ENCODE assay signal across 24 cellular contexts in genomic region chr1:161095230-161095629, GRCh38. TPM values are rescaled to one million over a fixed set of nuclear protein-coding genes. Genes with fewer than 3 reads are reported as not detected.
DNase-seq lines count a peak whose midpoint lies in the region; ATAC-seq, FAIRE-seq and TF ChIP-seq lines count a peak whose summit lies in the region.
"Had no signal": no experiment of that assay in that cellular context is flagged by ENCODE, and none has a peak within 500 bp of the region (broad histone marks: within the 10 kb centered on the region; RNA-seq: fewer than 3 reads in every experiment).

No MANE protein-coding gene starts in this region.

- H3K27ac ChIP-seq in CD4-positive, alpha-beta T cell (ENCODE audit: low read depth, low read length) = no peak overlapping the region
- no peak overlapping the region for H3K27ac ChIP-seq in trophoblast cell (ENCODE audit: low read depth, low read length)
- H3K27ac ChIP-seq: Peyer's patch had no signal

- H3K9ac ChIP-seq in trophoblast cell (ENCODE audit: low read length) = no peak overlapping the region

- peak overlapping the region; percentile 53 for H2BK12ac ChIP-seq in trophoblast cell (ENCODE audit: low read length)

- TF ChIP-seq CTCF in CD4-positive, alpha-beta T cell (IDR thresholded peaks at IDR 0.05) = peak; percentile 21

- peak overlapping the region; percentile 56 for H2BK120ac ChIP-seq in trophoblast cell (ENCODE audit: insufficient read depth, low read length, poor library complexity)

- H3K14ac ChIP-seq in trophoblast cell (ENCODE audit: low read length) = no peak overlapping the region

- intact Hi-C loops in CD4-positive, alpha-beta T cell (cut with DNase I, micrococcal nuclease) = loop anchor here (5.0 to 10.0 kb wide), 2 partner anchors 258 to 260 kb away; no protein-coding TSS in a partner anchor

- no peak for FAIRE-seq in RCC 7860 (lab: Jason Lieb, UNC)
- FAIRE-seq: A204.1, GM12878 had no signal

- H3K79me1 ChIP-seq in trophoblast cell (ENCODE audit: low read length) = peaks cover 29% of the 10 kb centered on the region

- WGBS in trophoblast cell (ENCODE audit: extremely low coverage, insufficient coverage, insufficient read length) = no CpG with 5 or more reads among the region's 6 CpGs

- peaks cover 31 to 35% of the 10 kb centered on the region in 2 experiments for H3K4me1 ChIP-seq in trophoblast cell (ENCODE audit: control insufficient read depth in 1 of 2, insufficient read depth in 2 of 2, low read length in 2 of 2)
- H3K4me1 ChIP-seq: HAP-1 had no signal

- no peak overlapping the region for H4K12ac ChIP-seq in trophoblast cell (ENCODE audit: low read depth, low read length)

- no peaks in the 10 kb centered on the region for H3K9me3 ChIP-seq in CD4-positive, alpha-beta T cell (ENCODE audit: control insufficient read depth, low read length)
- H3K9me3 ChIP-seq in T-helper 17 cell (ENCODE audit: control insufficient read depth, low read length, poor library complexity, severe bottlenecking) (no peaks in the 10 kb centered on the region), trophoblast cell (ENCODE audit: insufficient read depth, low read depth, low read length) (no peaks in the 10 kb centered on the region)
- H3K9me3 ChIP-seq: HAP-1, Peyer's patch had no signal

- H4K91ac ChIP-seq in trophoblast cell (ENCODE audit: low read depth, low read length) = peak overlapping the region; percentile 63

- H3K23ac ChIP-seq in trophoblast cell (ENCODE audit: low read length) = no peak overlapping the region

- H3K4ac ChIP-seq in trophoblast cell (ENCODE audit: low read depth, low read length) = no peak overlapping the region

- H2AK5ac ChIP-seq in trophoblast cell (ENCODE audit: low read length) = peak overlapping the region; percentile 49

- no peak overlapping the region for H4K8ac ChIP-seq in trophoblast cell (ENCODE audit: low read depth, low read length)

- peak overlapping the region; percentile 25 for H3K27ac Mint-ChIP-seq in activated naive CD4-positive, alpha-beta T cell treated with anti-CD3 and anti-CD28 coated beads, Interleukin-2, amount 10 ng/mL, durations not matched to agents 7 days and 5 days
- H3K27ac Mint-ChIP-seq in CD4-positive, alpha-beta T cell = no peak overlapping the region
- H3K27ac Mint-ChIP-seq in T-helper 17 cell = peak overlapping the region; percentile 59
- H3K27ac Mint-ChIP-seq: GM23338 had no signal

- H3K36me3 Mint-ChIP-seq in activated naive CD4-positive, alpha-beta T cell treated with anti-CD3 and anti-CD28 coated beads, Interleukin-2, amount 10 ng/mL, durations not matched to agents 7 days and 5 days = peaks cover 14% of the 10 kb centered on the region
- peaks cover 19% of the 10 kb centered on the region for H3K36me3 Mint-ChIP-seq in CD4-positive, alpha-beta T cell (ENCODE audit: low read depth)
- H3K36me3 Mint-ChIP-seq in T-helper 17 cell (ENCODE audit: low read depth) = no peaks in the 10 kb centered on the region

- no peak overlapping the region for H3K4me2 ChIP-seq in trophoblast cell (ENCODE audit: low read length)
- H3K4me2 ChIP-seq: GM23338 had no signal

- peaks cover 41% of the 10 kb centered on the region for H3K27me3 Mint-ChIP-seq in activated naive CD4-positive, alpha-beta T cell treated with anti-CD3 and anti-CD28 coated beads, Interleukin-2, amount 10 ng/mL, durations not matched to agents 7 days and 5 days
- peaks cover 6% of the 10 kb centered on the region for H3K27me3 Mint-ChIP-seq in CD4-positive, alpha-beta T cell
- H3K27me3 Mint-ChIP-seq in T-helper 17 cell = no peaks in the 10 kb centered on the region

- H2AFZ ChIP-seq in trophoblast cell (ENCODE audit: insufficient read depth, low read length, poor library complexity) = no peak overlapping the region
- H2AFZ ChIP-seq: GM23338 had no signal

- no peak for DNase-seq in activated naive CD4-positive, alpha-beta T cell treated with anti-CD3 and anti-CD28 coated beads, Interleukin-2, amount 10 ng/mL, durations not matched to agents 7 days and 5 days
- DNase-seq in activated naive CD4-positive, alpha-beta T cell treated with Interleukin-2 at 50 U/mL for 16 hours = no peak
- no peak for DNase-seq in CD4-positive, alpha-beta T cell
- DNase-seq in T-helper 17 cell (no peak), trophoblast cell (no peak), RCC 7860 (ENCODE audit: low spot score) (no peak)
- no peak for DNase-seq in activated CD8-positive, alpha-beta memory T cell treated with anti-CD3 and anti-CD28 coated beads for 24 hours
- DNase-seq: COR-L47, DND-41, KBM-7, NCI-H1105, NCI-H146, NCI-H2081 treated with DMSO at 0.1 percent for 48 hours, NCI-H2171 treated with DMSO at 0.1 percent for 48 hours, NCI-H524 treated with DMSO at 0.1 percent for 48 hours, NCI-H82 had no signal

- H2BK5ac ChIP-seq in trophoblast cell (ENCODE audit: low read depth, low read length, poor library complexity) = no peak overlapping the region

- ATAC-seq in CD4-positive, alpha-beta T cell (ENCODE audit: poor library complexity) = no peak
- ATAC-seq in T-helper 17 cell = no peak
- ATAC-seq: GM23338 had no signal

- peaks cover 2 to 5% of the 10 kb centered on the region in 2 experiments for H3K36me3 ChIP-seq in trophoblast cell (ENCODE audit: control insufficient read depth in 1 of 2, insufficient read depth in 2 of 2, low read length in 2 of 2)
- H3K36me3 ChIP-seq: Peyer's patch had no signal

- no peak overlapping the region for H3K4me3 Mint-ChIP-seq in activated naive CD4-positive, alpha-beta T cell treated with anti-CD3 and anti-CD28 coated beads, Interleukin-2, amount 10 ng/mL, durations not matched to agents 7 days and 5 days
- no peak overlapping the region for H3K4me3 Mint-ChIP-seq in CD4-positive, alpha-beta T cell
- peak overlapping the region; percentile 19 for H3K4me3 Mint-ChIP-seq in T-helper 17 cell
- H3K4me3 Mint-ChIP-seq: GM23338 had no signal

- H3K18ac ChIP-seq in trophoblast cell (ENCODE audit: low read length) = no peak overlapping the region

- H3K4me1 Mint-ChIP-seq in activated naive CD4-positive, alpha-beta T cell treated with anti-CD3 and anti-CD28 coated beads, Interleukin-2, amount 10 ng/mL, durations not matched to agents 7 days and 5 days = peaks cover 49% of the 10 kb centered on the region
- peaks cover 30% of the 10 kb centered on the region for H3K4me1 Mint-ChIP-seq in CD4-positive, alpha-beta T cell (ENCODE audit: low read depth)
- H3K4me1 Mint-ChIP-seq in T-helper 17 cell = peaks cover 24% of the 10 kb centered on the region

- no peaks in the 10 kb centered on the region for H3K27me3 ChIP-seq in CD4-positive, alpha-beta T cell (ENCODE audit: control insufficient read depth, insufficient read depth, low read length)
- no peaks in the 10 kb centered on the region for H3K27me3 ChIP-seq in trophoblast cell (ENCODE audit: insufficient read depth, low read length)
- H3K27me3 ChIP-seq: Peyer's patch had no signal

- peaks cover 3% of the 10 kb centered on the region for H3K79me2 ChIP-seq in trophoblast cell (ENCODE audit: control insufficient read depth, insufficient read depth, low read length, poor library complexity)

- CTCF ChIA-PET in activated naive CD4-positive, alpha-beta T cell treated with anti-CD3 and anti-CD28 coated beads, Interleukin-2, amount 10 ng/mL, durations not matched to agents 7 days and 5 days (lab: Charles Lee) = interaction anchor here (0.9 to 9.6 kb wide), 5 partner anchors 19 to 106 kb away, joined by 3 to 196 read pairs (median 5); partner anchors contain the start of genes ARHGAP30 and TSTD1
- CTCF ChIA-PET in CD4-positive, alpha-beta T cell (lab: Charles Lee) = interaction anchor here (5.8 kb wide), 1 partner anchor 99 kb away, joined by 46 read pairs; no protein-coding TSS in a partner anchor

- H3K9me3 Mint-ChIP-seq in activated naive CD4-positive, alpha-beta T cell treated with anti-CD3 and anti-CD28 coated beads, Interleukin-2, amount 10 ng/mL, durations not matched to agents 7 days and 5 days = no peaks in the 10 kb centered on the region
- H3K9me3 Mint-ChIP-seq in CD4-positive, alpha-beta T cell = no peaks in the 10 kb centered on the region

- POLR2A ChIA-PET in CD4-positive, alpha-beta T cell (lab: Charles Lee) = interaction anchor here (1.0 to 4.9 kb wide), 2 partner anchors 25 to 50 kb away, joined by 4 to 79 read pairs; partner anchors contain the start of gene ARHGAP30

- H3K4me3 ChIP-seq in trophoblast cell (ENCODE audit: low read depth, low read length) = no peak overlapping the region
- H3K4me3 ChIP-seq: GM23338, HAP-1, Peyer's patch had no signal

RNA-seq across cellular contexts. Expression of gene KLHDC9, which starts 2.9 kb away (rescaled TPM):
- total RNA-seq in CD4-positive, alpha-beta T cell = under 1 TPM in 1 of 2 experiments, not detected in 1; 0.41 TPM
- total RNA-seq in T-helper 17 cell = under 1 TPM in 1 of 2 donors, not detected in 1; 0.57 TPM
- 4.0 and 4.5 TPM in 2 replicates for polyA plus RNA-seq in trophoblast cell (2013)
- total RNA-seq: SK-MEL-5 had no signal
- polyA plus RNA-seq: CD14-positive monocyte had no signal

RNA-seq across cellular contexts. Expression of gene NECTIN4, which starts 5.9 kb away (rescaled TPM):
- under 1 TPM; 0.22 TPM for total RNA-seq in CD4-positive, alpha-beta T cell
- total RNA-seq in T-helper 17 cell = not detected
- polyA plus RNA-seq in trophoblast cell (2013) = 35.8 and 38.6 TPM in 2 replicates
- total RNA-seq: GM23338, OCI-LY7 had no signal

RNA-seq across cellular contexts. Expression of gene PFDN2, which starts 22.6 kb away (rescaled TPM):
- 10 to 100 TPM; 46.2 to 57.7 TPM for total RNA-seq in CD4-positive, alpha-beta T cell
- 10 to 100 TPM; 34.5 to 37.1 TPM for total RNA-seq in T-helper 17 cell
- 263 and 270 TPM in 2 replicates for polyA plus RNA-seq in trophoblast cell (2013)

RNA-seq across cellular contexts. Expression of gene NIT1, which starts 22.7 kb away (rescaled TPM):
- 10 to 100 TPM; 15.9 to 18.0 TPM for total RNA-seq in CD4-positive, alpha-beta T cell
- 10 to 100 TPM; 16.0 to 19.3 TPM for total RNA-seq in T-helper 17 cell
- 40.6 and 42.0 TPM in 2 replicates for polyA plus RNA-seq in trophoblast cell (2013)

RNA-seq across cellular contexts. Expression of gene ARHGAP30, which starts 25.5 kb away (rescaled TPM):
- total RNA-seq in CD4-positive, alpha-beta T cell = 10 to 100 TPM; 76.6 to 78.9 TPM
- total RNA-seq in T-helper 17 cell = 100 to 1,000 TPM; 156 to 189 TPM
- polyA plus RNA-seq in trophoblast cell (2013) = 0.82 and 0.97 TPM in 2 replicates
- total RNA-seq: GM23338, SK-MEL-5 had no signal
